Comparison of ENCODE assay signal across 14 cellular contexts in the genomic region with DNA sequence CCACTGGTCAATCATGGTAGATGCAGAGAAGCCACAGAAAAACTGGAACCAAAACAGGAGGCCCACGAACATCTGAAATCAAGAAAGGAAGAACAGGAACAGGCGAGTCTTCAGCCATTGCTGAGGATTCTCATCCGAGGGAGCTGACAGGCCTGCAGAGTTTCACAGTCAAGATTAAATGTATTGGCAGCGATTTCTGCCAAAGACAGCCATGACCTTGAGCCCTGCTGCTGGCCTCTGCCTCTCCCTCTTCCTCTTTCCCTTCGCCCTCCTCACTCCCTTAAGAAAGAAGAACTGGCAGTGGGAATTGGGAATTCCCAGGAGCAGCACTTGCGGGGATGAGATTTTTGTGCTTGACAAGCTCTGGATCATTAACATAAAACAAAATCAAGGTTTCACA.
DNase-seq lines count a peak whose midpoint lies in the region; ATAC-seq, FAIRE-seq and TF ChIP-seq lines count a peak whose summit lies in the region.
"Had no signal": no experiment of that assay in that cellular context is flagged by ENCODE, and none has a peak within 500 bp of the region (broad histone marks: within the 10 kb centered on the region; RNA-seq: fewer than 3 reads in every experiment).

No MANE protein-coding gene starts in this region.

- 38 to 54% (median 41%) methylated on average over 6 of the region's 6 CpGs for WGBS in heart left ventricle, 4 donors
- WGBS in gastroesophageal sphincter (ENCODE audit: low coverage in 1 of 2), 2 donors: 29 to 50% methylated on average over 1 to 6 of the region's 6 CpGs
- 80 to 82% methylated on average over 6 of the region's 6 CpGs for WGBS in sigmoid colon, 2 donors

- peaks cover 0 to 4% (median 0%) of the 10 kb centered on the region in 12 donors for H3K9me3 ChIP-seq in heart left ventricle
- no peaks in the 10 kb centered on the region for H3K9me3 ChIP-seq in gastroesophageal sphincter
- no peaks in the 10 kb centered on the region for H3K9me3 ChIP-seq in sigmoid colon
- H3K9me3 ChIP-seq in uterus: no peaks in the 10 kb centered on the region
- H3K9me3 ChIP-seq in mucosa of descending colon: peaks cover 22% of the 10 kb centered on the region

- no peak for TF ChIP-seq POLR2A in heart left ventricle (IDR thresholded peaks at IDR 0.05)
- no peak for TF ChIP-seq POLR2A in gastroesophageal sphincter (IDR thresholded peaks at IDR 0.05)
- no peak for TF ChIP-seq POLR2A in sigmoid colon (IDR thresholded peaks at IDR 0.05)
- no peak for TF ChIP-seq POLR2A in uterus (IDR thresholded peaks at IDR 0.05)
- no peak for TF ChIP-seq POLR2A in GM12891 (IDR thresholded peaks at IDR 0.05; ENCODE audit: low read depth, low read length)

- FAIRE-seq in GM12891 (lab: Jason Lieb, UNC): no peak

- intact Hi-C loops in heart left ventricle (cut with DNase I) (loop anchor here in 3 of 10 donors (2.0 to 10.0 kb wide), 3 partner anchors 115 to 149 kb away; no protein-coding TSS in a partner anchor), cardiac septum (cut with DNase I) (no loop called here), sigmoid colon (cut with DNase I) (loop anchor here (5.0 kb wide), 1 partner anchor 141 kb away; no protein-coding TSS in a partner anchor), uterus (cut with DNase I; ENCODE audit: low total_unique reads) (no loop called here), mucosa of descending colon (cut with DNase I, micrococcal nuclease) (no loop called here)

- H3K27me3 ChIP-seq in heart left ventricle (no peaks in the 10 kb centered on the region), gastroesophageal sphincter (no peaks in the 10 kb centered on the region), sigmoid colon (no peaks in the 10 kb centered on the region), uterus (no peaks in the 10 kb centered on the region)
- H3K27me3 ChIP-seq: BLaER1 treated with 17β-estradiol and CSF1 and Interleukin-3, amounts not matched to agents 10 nM and 100 nM had no signal

- H3K27ac ChIP-seq in heart left ventricle (peak overlapping the region in 5 of 12 donors; percentile 9 to 55 (median 33)), gastroesophageal sphincter (peak overlapping the region; percentile 30 to 86 (median 81)), sigmoid colon (peak overlapping the region; percentile 65 to 76 (median 71)), uterus (peak overlapping the region; percentile 79 to 81)
- H3K27ac ChIP-seq: BLaER1 treated with 17β-estradiol and CSF1 and Interleukin-3, amounts not matched to agents 10 nM and 100 nM had no signal

- H3K4me3 ChIP-seq in heart left ventricle: no peak overlapping the region
- no peak overlapping the region for H3K4me3 ChIP-seq in gastroesophageal sphincter
- H3K4me3 ChIP-seq in sigmoid colon: no peak overlapping the region
- H3K4me3 ChIP-seq in uterus: no peak overlapping the region
- H3K4me3 ChIP-seq in mucosa of descending colon: no peak overlapping the region
- H3K4me3 ChIP-seq: BLaER1 treated with 17β-estradiol and CSF1 and Interleukin-3, amounts not matched to agents 10 nM and 100 nM had no signal

- TF ChIP-seq EP300 in gastroesophageal sphincter (IDR thresholded peaks at IDR 0.05): no peak
- no peak for TF ChIP-seq EP300 in sigmoid colon (IDR thresholded peaks at IDR 0.05)

- ATAC-seq in heart left ventricle (peak in 3 of 4 donors; percentile 38 to 56 (median 44)), gastroesophageal sphincter (no peak), mucosa of descending colon (no peak), HG02610 (IDR thresholded peaks at IDR 0.05; ENCODE audit: unreplicated experiment) (no peak)

- H3K36me3 ChIP-seq in heart left ventricle (no peaks in the 10 kb centered on the region), gastroesophageal sphincter (peaks cover 0 to 31% of the 10 kb centered on the region in 2 donors), sigmoid colon (peaks cover 0 to 18% (median 5%) of the 10 kb centered on the region in 4 donors), uterus (no peaks in the 10 kb centered on the region), mucosa of descending colon (ENCODE audit: low read depth) (no peaks in the 10 kb centered on the region)

- TF ChIP-seq CTCF in heart left ventricle (IDR thresholded peaks at IDR 0.05): no peak
- no peak for TF ChIP-seq CTCF in gastroesophageal sphincter (IDR thresholded peaks at IDR 0.05)
- TF ChIP-seq CTCF in sigmoid colon (IDR thresholded peaks at IDR 0.05): no peak
- no peak for TF ChIP-seq CTCF in uterus (IDR thresholded peaks at IDR 0.05)
- no peak for TF ChIP-seq CTCF in mucosa of descending colon (IDR thresholded peaks at IDR 0.05)

- no peak for DNase-seq in heart left ventricle
- no peak for DNase-seq in cardiac septum (ENCODE audit: low spot score)
- no peak for DNase-seq in sigmoid colon
- peak in 1 of 2 donors; percentile 45 for DNase-seq in uterus
- DNase-seq in mucosa of descending colon: no peak
- no peak for DNase-seq in GM12891 (ENCODE audit: insufficient read length, low spot score)
- DNase-seq: GF-D8, KG1, NCI-H1092, NCI-H187, NCI-H82 had no signal

- H3K4me1 ChIP-seq in heart left ventricle: peaks cover 0 to 35% (median 12%) of the 10 kb centered on the region in 12 donors
- H3K4me1 ChIP-seq in gastroesophageal sphincter: peaks cover 0 to 49% (median 24%) of the 10 kb centered on the region in 3 donors
- H3K4me1 ChIP-seq in sigmoid colon: peaks cover 0 to 40% (median 33%) of the 10 kb centered on the region in 4 donors
- H3K4me1 ChIP-seq in uterus: peaks cover 8 to 17% of the 10 kb centered on the region in 2 donors
- H3K4me1 ChIP-seq in mucosa of descending colon (ENCODE audit: low read depth): no peaks in the 10 kb centered on the region
- H3K4me1 ChIP-seq: BLaER1 treated with 17β-estradiol and CSF1 and Interleukin-3, amounts not matched to agents 10 nM and 100 nM had no signal

TF ChIP-seq in GM12891, 5 proteins besides CTCF, POLR2A, EP300 and RAD21:
- TF ChIP-seq POLR2AphosphoS5 (IDR thresholded peaks at IDR 0.05; ENCODE audit: low read depth, low read length) (no peak), PAX5 (IDR thresholded peaks at IDR 0.05; ENCODE audit: insufficient read depth, low read length, severe bottlenecking) (no peak), POU2F2 (IDR thresholded peaks at IDR 0.05; ENCODE audit: low read depth, low read length) (no peak), SPI1 (IDR thresholded peaks at IDR 0.05; ENCODE audit: low read depth, low read length) (no peak), TAF1 (IDR thresholded peaks at IDR 0.05; ENCODE audit: low read depth, low read length) (no peak)

Comparison
In these comparisons a context has a peak if more than half of its experiments do, and no peak if none do; other contexts are left out.
1. ATAC-seq: peak in heart left ventricle (3 of 4); none in gastroesophageal sphincter (single experiment), mucosa of descending colon (single experiment) and HG02610 (single experiment).